In genomic region chr16:20637247-20637646, GRCh38 we compare ENCODE assay signal across 22 cellular contexts.
DNase-seq lines count a peak whose midpoint lies in the region; ATAC-seq, FAIRE-seq and TF ChIP-seq lines count a peak whose summit lies in the region.
"Had no signal": no experiment of that assay in that cellular context is flagged by ENCODE, and none has a peak within 500 bp of the region (broad histone marks: within the 10 kb centered on the region; RNA-seq: fewer than 3 reads in every experiment).

No MANE protein-coding gene starts in this region.

- intact Hi-C loops in K562 (cut with micrococcal nuclease) (no loop called here), posterior vena cava (cut with DNase I) (no loop called here)

- no peak for FAIRE-seq in K562 (lab: Jason Lieb, UNC)
- FAIRE-seq: A204.1, D721Med had no signal

- TF ChIP-seq POLR2A in K562 (conservative IDR thresholded peaks at IDR 0.05): no peak

- H3K4me1 ChIP-seq in GM23338 (ENCODE audit: insufficient read depth): 0 out of 2 replicates have a peak, but pooled peaks cover 7% of the 10 kb centered on the region
- H3K4me1 ChIP-seq in K562 (replicated peaks in 1 of 2; ENCODE audit: control insufficient read depth in 2 of 2, insufficient read depth in 2 of 2, low read length in 2 of 2): no peaks in the 10 kb centered on the region
- no peaks in the 10 kb centered on the region for H3K4me1 ChIP-seq in mesendoderm (ENCODE audit: control insufficient read depth, low read depth, low read length)

- peaks cover 8% of the 10 kb centered on the region for H3K9me2 ChIP-seq in GM23338 (ENCODE audit: insufficient read depth)

- no peaks in the 10 kb centered on the region for H3K36me3 Mint-ChIP-seq in GM23338 (ENCODE audit: low read depth)
- H3K36me3 Mint-ChIP-seq: CD8-positive, alpha-beta T cell had no signal

- DNase-seq in ELF-1 (ENCODE audit: low read depth, low spot score) (peak; percentile 10), GM23338 (ENCODE audit: low spot score) (no peak), K562 (ENCODE audit: extremely low read depth in 1 of 4, low spot score in 3 of 4) (no peak), mesendoderm (peak; percentile 21), posterior vena cava (ENCODE audit: low spot score) (no peak), NCI-H526 (lab: John Stamatoyannopoulos, UW) (no peak), NCI-H345 (lab: John Stamatoyannopoulos, UW) (no peak)
- DNase-seq: C1 segment of cervical spinal cord; CD8-positive, alpha-beta T cell; COR-L47; DMS153; DMS79 treated with DMSO at 0.1 percent for 48 hours; EL; GDM1; GM23248; HFFc6; KBM-7 had no signal

- H3K9ac ChIP-seq in K562 (ENCODE audit: insufficient read depth in 1 of 2, low read depth in 2 of 2, low read length in 2 of 2) (no peak overlapping the region), mesendoderm (ENCODE audit: low read length) (no peak overlapping the region)
- H3K9ac ChIP-seq: GM23248 had no signal

- H3K4ac ChIP-seq in mesendoderm (ENCODE audit: low read depth, low read length): no peak overlapping the region

- H3K18ac ChIP-seq in mesendoderm (ENCODE audit: low read length): no peak overlapping the region

- no peak overlapping the region for H2BK5ac ChIP-seq in mesendoderm (ENCODE audit: low read length)

- no peaks in the 10 kb centered on the region for H3K9me3 Mint-ChIP-seq in GM23338
- H3K9me3 Mint-ChIP-seq: CD8-positive, alpha-beta T cell had no signal

- H2BK15ac ChIP-seq in mesendoderm (replicated peaks; ENCODE audit: low read depth): no peak overlapping the region

- H2AK5ac ChIP-seq in mesendoderm (ENCODE audit: low read length): no peak overlapping the region

- H3K56ac ChIP-seq in mesendoderm (ENCODE audit: low read length): no peak overlapping the region

- H3K4me3 Mint-ChIP-seq in GM23338: no peak overlapping the region
- H3K4me3 Mint-ChIP-seq: B cell; CD8-positive, alpha-beta T cell; HFFc6 had no signal

- H3K4me2 ChIP-seq in GM23338 (no peak overlapping the region), K562 (ENCODE audit: insufficient read depth, low read length) (no peak overlapping the region), mesendoderm (ENCODE audit: low read length) (no peak overlapping the region)

- H3K27ac ChIP-seq in GM23338 (ENCODE audit: low read depth) (no peak overlapping the region), K562 (ENCODE audit: extremely low read depth, low read depth, low read length) (no peak overlapping the region), mesendoderm (ENCODE audit: low read depth, low read length) (no peak overlapping the region)
- H3K27ac ChIP-seq: GM23248, HL-60 had no signal

- TF ChIP-seq CTCF in GM23338 (conservative IDR thresholded peaks at IDR 0.05; ENCODE audit: low read depth in 2 of 2): peak; percentile 24 to 41; a peak in 3 of 4 replicates
- TF ChIP-seq CTCF in K562 (IDR thresholded peaks at IDR 0.05 in 2 of 3, conservative IDR thresholded peaks at IDR 0.05 in 1 of 3; ENCODE audit: insufficient read depth in 2 of 3, low read depth in 1 of 3, low read length in 3 of 3): peak; percentile 22 to 32 (median 24); a peak in 3 of 6 replicates

- H4K8ac ChIP-seq in mesendoderm (ENCODE audit: low read depth, low read length): no peak overlapping the region

- CTCF ChIA-PET in K562 (lab: Yijun Ruan, JAX; ENCODE audit: low intra/inter-chr PET ratio): no interaction called here

- no peak overlapping the region for H2BK120ac ChIP-seq in mesendoderm (ENCODE audit: low read depth, low read length)

- no TSS peak for BruUV-seq in K562 (replicated peaks; lab: Mats Ljungman, UMichigan)

- H3K4me1 Mint-ChIP-seq in GM23338: peaks cover 3% of the 10 kb centered on the region; the same call in 1 of the 3 replicates
- H3K4me1 Mint-ChIP-seq: B cell had no signal

- no peaks in the 10 kb centered on the region for H3K9me3 ChIP-seq in K562 (replicated peaks; ENCODE audit: control insufficient read depth, insufficient read depth, low read depth, low read length)
- H3K9me3 ChIP-seq: HAP-1 had no signal

- 5% methylated on average over 6 of the region's 6 CpGs for WGBS in K562 (ENCODE audit: insufficient coverage, low coverage, missing lambda C conversion rate)
- no CpG with 5 or more reads among the region's 6 CpGs for WGBS in mesendoderm (ENCODE audit: extremely low coverage, insufficient coverage, low lambda C conversion rate)

- H3K79me2 ChIP-seq in GM23338 (replicated peaks; ENCODE audit: insufficient read depth) (no peaks in the 10 kb centered on the region), K562 (ENCODE audit: control insufficient read depth, insufficient read depth, low read length) (no peaks in the 10 kb centered on the region), mesendoderm (ENCODE audit: control insufficient read depth, insufficient read depth, low read length) (no peaks in the 10 kb centered on the region)

- H3K4me3 ChIP-seq in GM23338 (no peak overlapping the region), K562 (no peak overlapping the region), mesendoderm (ENCODE audit: low read length) (no peak overlapping the region)
- H3K4me3 ChIP-seq: GM23248, HAP-1 had no signal

- H2AFZ ChIP-seq in GM23338 (no peak overlapping the region), K562 (ENCODE audit: low read depth, low read length) (no peak overlapping the region)
- H2AFZ ChIP-seq: GM23248 had no signal

- no peak overlapping the region for H3K23ac ChIP-seq in mesendoderm (ENCODE audit: low read length)

- H3K27me3 ChIP-seq in GM23338 (ENCODE audit: insufficient read depth) (no peaks in the 10 kb centered on the region), K562 (ENCODE audit: control insufficient read depth in 2 of 2, insufficient read depth in 2 of 2, low read length in 2 of 2) (peaks cover 3 to 13% of the 10 kb centered on the region in 2 experiments; a peak in 4 of 5 replicates), mesendoderm (ENCODE audit: insufficient read depth, low read length, poor library complexity) (no peaks in the 10 kb centered on the region)

- H4K5ac ChIP-seq in mesendoderm (ENCODE audit: low read length): no peak overlapping the region

- H3K36me3 ChIP-seq in GM23338 (ENCODE audit: insufficient read depth) (no peaks in the 10 kb centered on the region), K562 (ENCODE audit: control insufficient read depth, insufficient read depth, low read length) (no peaks in the 10 kb centered on the region), mesendoderm (ENCODE audit: control insufficient read depth, insufficient read depth, low read length) (no peaks in the 10 kb centered on the region)
- H3K36me3 ChIP-seq: HAP-1 had no signal

- no peaks in the 10 kb centered on the region for H3K79me1 ChIP-seq in mesendoderm (ENCODE audit: low read length)

- H4K20me1 ChIP-seq in GM23338 (replicated peaks; ENCODE audit: insufficient read depth) (no peaks in the 10 kb centered on the region), K562 (replicated peaks; ENCODE audit: control insufficient read depth, insufficient read depth, low read length) (no peaks in the 10 kb centered on the region)

- H3K9me1 ChIP-seq in K562 (ENCODE audit: control insufficient read depth, insufficient read depth, low read length): no peaks in the 10 kb centered on the region

- H3K27ac Mint-ChIP-seq in GM23338: no peak overlapping the region
- H3K27ac Mint-ChIP-seq: B cell; CD8-positive, alpha-beta T cell; HFFc6 had no signal

- no peak for ATAC-seq in GM23338
- ATAC-seq in K562: peak; percentile 42
- ATAC-seq: CD8-positive, alpha-beta T cell had no signal

- H3K27me3 Mint-ChIP-seq in GM23338 (ENCODE audit: insufficient read depth, low read depth, poor library complexity): no peaks in the 10 kb centered on the region
- H3K27me3 Mint-ChIP-seq: B cell had no signal

- no peak for TF ChIP-seq EP300 in K562 (IDR thresholded peaks at IDR 0.05; ENCODE audit: low read length)

- in situ Hi-C loops in K562 (cut with MboI): no loop called here

- peak in 1 of 2 experiments; percentile 41; a peak in 2 of 4 replicates for TF ChIP-seq RAD21 in K562 (CRISPR knock-in tag; conservative IDR thresholded peaks at IDR 0.05 in 1 of 2, IDR thresholded peaks at IDR 0.05 in 1 of 2)

- POLR2A ChIA-PET in K562 (lab: Yijun Ruan, JAX): no interaction called here

- H3F3A ChIP-seq in GM23338 (replicated peaks; ENCODE audit: low read depth): no peaks in the 10 kb centered on the region

TF ChIP-seq in GM23338, 12 proteins besides CTCF, POLR2A, EP300 and RAD21 (continues in another document):
- TF ChIP-seq POLR2AphosphoS5 (IDR thresholded peaks at IDR 0.05; ENCODE audit: low read depth) (no peak), STAT1 (IDR thresholded peaks at IDR 0.05; ENCODE audit: unreplicated experiment) (no peak)

TF ChIP-seq in K562, 482 proteins besides CTCF, POLR2A, EP300 and RAD21:
- no peak for TF ChIP-seq ETV6 (IDR thresholded peaks at IDR 0.05; ENCODE audit: borderline replicate concordance in 1 of 2, low read depth in 2 of 2, low read length in 1 of 2)
- no peak for TF ChIP-seq ETV6 (CRISPR knock-in tag; IDR thresholded peaks at IDR 0.05; ENCODE audit: borderline replicate concordance)
- TF ChIP-seq ZFP36 (IDR thresholded peaks at IDR 0.05; ENCODE audit: low read depth, low read length, partially characterized antibody): peak; percentile 60

Comparison
In these comparisons a context has a peak if more than half of its experiments do, and no peak if none do; other contexts are left out.
1. DNase-seq: peak in ELF-1 (single experiment) and mesendoderm (single experiment); none in GM23338 (single experiment), K562 (0 of 4), posterior vena cava (single experiment), NCI-H526 (0 of 2) and NCI-H345 (single experiment).